In the genomic region with DNA sequence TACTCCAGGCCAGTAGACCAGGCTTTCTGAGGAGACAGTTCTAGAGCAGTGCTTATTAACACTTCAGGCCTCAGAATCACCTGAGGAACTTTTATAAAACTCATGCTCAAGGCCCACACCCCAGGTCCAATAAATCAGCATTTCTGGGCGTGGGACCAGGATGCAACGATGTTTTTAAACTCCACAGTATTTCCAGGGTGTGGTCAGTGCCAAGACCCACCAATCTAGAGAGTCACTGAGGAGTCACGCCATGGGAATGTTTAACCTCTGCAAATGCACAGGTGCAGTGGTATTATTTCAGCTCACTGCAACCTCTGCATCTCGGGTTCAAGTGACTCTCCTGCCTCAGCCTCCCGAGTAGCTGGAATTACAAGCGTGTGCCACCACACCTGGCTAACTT, we compare ENCODE assay signal across 27 cellular contexts.
"Had no signal": no experiment of that assay in that cellular context is flagged by ENCODE, and none has a peak within 500 bp of the region (broad histone marks: within the 10 kb centered on the region; RNA-seq: fewer than 3 reads in every experiment).

No MANE protein-coding gene starts in this region.

- H3K4me1 ChIP-seq: heart left ventricle, left ventricle myocardium inferior, neural progenitor cell, right atrium auricular region, testis, thyroid gland, uterus had no signal

- H3K4me3 ChIP-seq: heart left ventricle, left ventricle myocardium inferior, lung, neural progenitor cell, ovary, right atrium auricular region, right lobe of liver, stomach, testis, thyroid gland, uterus had no signal

- FAIRE-seq: islet of Langerhans, kidney had no signal

- H3K4me2 ChIP-seq: neural progenitor cell had no signal

- H2AFZ ChIP-seq: neural progenitor cell had no signal

- H3K27ac ChIP-seq: heart left ventricle, left ventricle myocardium inferior, neural progenitor cell, neutrophil, ovary, right atrium auricular region, right lobe of liver, stomach, testis, thyroid gland, uterus had no signal

- ATAC-seq: heart left ventricle; naive thymus-derived CD8-positive, alpha-beta T cell; stimulated activated naive B cell treated with anti-CD40 and anti-IgM and Interleukin-4, amounts not matched to agents 10 μg/mL and 1 μg/mL and 100 μg/mL, for 72 hours; stimulated activated naive CD8-positive, alpha-beta T cell treated with anti-CD3 and anti-CD28 coated beads, Interleukin-15, Interleukin-2, amounts not matched to agents 100 U/mL and 50 U/mL, for 24 hours had no signal

- H3K36me3 ChIP-seq: neural progenitor cell, ovary, uterus had no signal

- DNase-seq: heart left ventricle; hypothalamus; immature natural killer cell; kidney; left ventricle myocardium inferior; mesendoderm; naive thymus-derived CD8-positive, alpha-beta T cell; nephron progenitor cell; occipital lobe; ovary; right lobe of liver; stimulated activated CD4-positive, alpha-beta T cell treated with anti-CD3 and anti-CD28 coated beads, Interleukin-12 subunit alpha, Interleukin-12 subunit beta, amount 100 ng/mL, for 4 hours; stimulated activated CD4-positive, alpha-beta T cell treated with anti-CD3 and anti-CD28 coated beads, Interleukin-15, amount 100 ng/mL, for 24 hours; stimulated activated CD4-positive, alpha-beta T cell treated with anti-CD3 and anti-CD28 coated beads, Interleukin-2, amount 100 ng/mL, for 24 hours; stimulated activated CD4-positive, alpha-beta T cell treated with anti-CD3 and anti-CD28 coated beads, Interleukin-4, amount 100 ng/mL, for 1 hour; stimulated activated naive B cell treated with anti-CD40 and anti-IgM and Interleukin-4, amounts not matched to agents 10 μg/mL and 1 μg/mL and 100 μg/mL, for 72 hours; stimulated activated naive CD8-positive, alpha-beta T cell treated with anti-CD3 and anti-CD28 coated beads, Interleukin-15, Interleukin-2, amounts not matched to agents 100 U/mL and 50 U/mL, for 24 hours; stomach; testis; thyroid gland; trophoblast cell; uterus had no signal

- H3K9ac ChIP-seq: neural progenitor cell had no signal

- H3K9me3 ChIP-seq: left ventricle myocardium inferior, neutrophil, ovary, right atrium auricular region, right lobe of liver, stomach, testis, thyroid gland, uterus had no signal

- H3K27me3 ChIP-seq: heart left ventricle, neural progenitor cell, neutrophil, ovary, right atrium auricular region, right lobe of liver, stomach, testis, thyroid gland, uterus had no signal
